In the genomic region with DNA sequence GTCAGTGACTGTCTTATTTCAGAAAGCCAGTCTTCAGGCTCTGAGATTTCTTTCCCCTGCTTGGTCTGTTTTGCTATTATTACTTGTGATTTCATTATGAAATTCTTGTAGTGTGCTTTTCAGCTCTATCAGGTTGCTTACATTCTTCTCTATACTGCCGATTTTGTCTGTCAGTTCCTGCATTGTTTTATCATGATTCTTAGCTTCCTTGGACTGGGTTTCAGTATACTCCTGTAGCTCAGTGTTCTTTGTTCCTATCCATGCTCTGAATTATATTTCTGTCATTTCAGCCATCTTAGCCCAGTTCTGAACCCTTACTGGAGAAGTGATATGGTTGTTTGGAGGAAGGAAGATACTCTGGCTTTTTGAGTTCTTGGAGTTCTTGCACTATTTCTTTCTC, we compare ENCODE assay signal across 19 cellular contexts.
"Had no signal": no experiment of that assay in that cellular context is flagged by ENCODE, and none has a peak within 500 bp of the region (broad histone marks: within the 10 kb centered on the region; RNA-seq: fewer than 3 reads in every experiment).

No MANE protein-coding gene starts in this region.

- H3K4me3 ChIP-seq: Peyer's patch, SJCRH30, SK-N-MC had no signal

- H3K36me3 ChIP-seq: Peyer's patch had no signal

- DNase-seq: KG1, MM.1S, NCI-H1092 treated with DMSO at 0.1 percent for 48 hours, NCI-H1436, NCI-H187, NCI-H2029, NCI-H2081 treated with DMSO at 0.1 percent for 48 hours, NCI-H2171, NCI-H226, NCI-H446, NCI-H510A, NCI-H524 treated with DMSO at 0.1 percent for 48 hours, NCI-H69, NCI-H774, PC-3, Peyer's patch, SHP77 treated with DMSO at 0.1 percent for 48 hours, SJCRH30 had no signal

- H3K27me3 ChIP-seq: Peyer's patch, SJCRH30 had no signal

- H3K4me1 ChIP-seq: Peyer's patch, SJCRH30 had no signal

- H3K27ac ChIP-seq: Peyer's patch, SJCRH30, SK-N-MC had no signal
